Comparison of ENCODE assay signal across 9 cellular contexts in genomic region chr6:70547313-70547712, GRCh38. TPM values are rescaled to one million over a fixed set of nuclear protein-coding genes. Genes with fewer than 3 reads are reported as not detected.
DNase-seq lines count a peak whose midpoint lies in the region; ATAC-seq and TF ChIP-seq lines count a peak whose summit lies in the region.
"Had no signal": no experiment of that assay in that cellular context is flagged by ENCODE, and none has a peak within 500 bp of the region (broad histone marks: within the 10 kb centered on the region; RNA-seq: fewer than 3 reads in every experiment).

No MANE protein-coding gene starts in this region.

- H3K9me3 ChIP-seq in HCT116 (ENCODE audit: control insufficient read depth in 1 of 2, insufficient read depth in 1 of 2, low read depth in 1 of 2, low read length in 2 of 2) = no peaks in the 10 kb centered on the region

- no peaks in the 10 kb centered on the region for H3K79me2 ChIP-seq in HCT116 (ENCODE audit: insufficient read depth, low read length)

- no peak overlapping the region for H3K4me3 ChIP-seq in AG10803 (ENCODE audit: low read length)
- H3K4me3 ChIP-seq in HCT116 (replicated peaks in 1 of 2; ENCODE audit: low read depth in 1 of 2, low read length in 2 of 2) = no peak overlapping the region
- no peak overlapping the region for H3K4me3 ChIP-seq in WI38 (ENCODE audit: low read depth, low read length)

- RAD21 ChIA-PET in HCT116 (lab: Charles Lee; ENCODE audit: low non-redundant PET in 1 of 2, low total read pairs in 2 of 2, uncharacterized antibody in 2 of 2, unreplicated experiment in 2 of 2) = no interaction called here

- H3K36me3 ChIP-seq in HCT116 (ENCODE audit: control insufficient read depth in 1 of 2, insufficient read depth in 2 of 2, low read length in 2 of 2) = no peaks in the 10 kb centered on the region

- no peak overlapping the region for H2AFZ ChIP-seq in HCT116 (ENCODE audit: low read depth, low read length, poor library complexity, severe bottlenecking)

- H3K27ac ChIP-seq in HCT116 (ENCODE audit: low read depth, low read length) = no peak overlapping the region

- no peaks in the 10 kb centered on the region for H3K27me3 Mint-ChIP-seq in glutamatergic neuron (ENCODE audit: unreplicated experiment)

- CTCF ChIA-PET in HCT116 (lab: Charles Lee) = interaction anchor here (0.8 to 2.4 kb wide), 4 partner anchors 20 to 408 kb away, joined by 3 to 10 read pairs (median 6); partner anchors contain the start of gene SDHAF4

- intact Hi-C loops in HCT116 (cut with micrococcal nuclease) = loop anchor here (1.0 to 2.0 kb wide), 2 partner anchors 139 to 337 kb away; no protein-coding TSS in a partner anchor

- H3K27ac Mint-ChIP-seq in glutamatergic neuron (ENCODE audit: unreplicated experiment) = no peak overlapping the region
- H3K27ac Mint-ChIP-seq: T-helper 1 cell treated with Interleukin-12 subunit alpha and Interleukin-12 subunit beta and Interleukin-4 antibody, amounts not matched to agents 30 μg/mL and 1 μg/mL, for 36 hours had no signal

- no peaks in the 10 kb centered on the region for H3K36me3 Mint-ChIP-seq in glutamatergic neuron (ENCODE audit: unreplicated experiment)

- H3K4me2 ChIP-seq in HCT116 (ENCODE audit: low read length) = no peak overlapping the region

- H3K4me3 Mint-ChIP-seq in glutamatergic neuron (ENCODE audit: unreplicated experiment) = no peak overlapping the region
- H3K4me3 Mint-ChIP-seq: T-helper 1 cell treated with Interleukin-12 subunit alpha and Interleukin-12 subunit beta and Interleukin-4 antibody, amounts not matched to agents 30 μg/mL and 1 μg/mL, for 36 hours had no signal

- no peaks in the 10 kb centered on the region for H3K4me1 Mint-ChIP-seq in glutamatergic neuron (ENCODE audit: low read depth, unreplicated experiment)

- no peaks in the 10 kb centered on the region for H3K9me3 Mint-ChIP-seq in glutamatergic neuron (ENCODE audit: unreplicated experiment)
- H3K9me3 Mint-ChIP-seq: T-helper 1 cell treated with Interleukin-12 subunit alpha and Interleukin-12 subunit beta and Interleukin-4 antibody, amounts not matched to agents 30 μg/mL and 1 μg/mL, for 36 hours had no signal

- DNase-seq in AG10803 (ENCODE audit: low read depth) (peak; percentile 34), HCT116 (ENCODE audit: low read depth, low spot score) (no peak), hepatic stellate cell (ENCODE audit: low spot score) (peak; percentile 9), NCI-H2081 treated with DMSO at 0.1 percent for 48 hours (lab: John Stamatoyannopoulos, UW) (no peak), glutamatergic neuron (no peak)

- TF ChIP-seq RAD21 in HCT116 (IDR thresholded peaks at IDR 0.05; ENCODE audit: low read depth) = peak; percentile 53

- POLR2A ChIA-PET in HCT116 (lab: Charles Lee) = no interaction called here

- ATAC-seq in HCT116 = peak; percentile 63
- no peak for ATAC-seq in HG03280 (IDR thresholded peaks at IDR 0.05; ENCODE audit: unreplicated experiment)
- ATAC-seq in HG02610 (IDR thresholded peaks at IDR 0.05; ENCODE audit: unreplicated experiment) = no peak

- no peaks in the 10 kb centered on the region for H3K4me1 ChIP-seq in HCT116 (ENCODE audit: control insufficient read depth in 1 of 2, insufficient read depth in 2 of 2, low read length in 2 of 2)

- H3K9ac ChIP-seq in HCT116 (ENCODE audit: low read length) = no peak overlapping the region

- H3K9me2 ChIP-seq in HCT116 (ENCODE audit: insufficient read depth) = no peaks in the 10 kb centered on the region

- no peaks in the 10 kb centered on the region for H4K20me1 ChIP-seq in HCT116 (ENCODE audit: insufficient read depth)

- TF ChIP-seq CTCF in AG10803 (conservative IDR thresholded peaks at IDR 0.05; ENCODE audit: low read length) (peak; percentile 57), HCT116 (IDR thresholded peaks at IDR 0.05 in 2 of 3, conservative IDR thresholded peaks at IDR 0.05 in 1 of 3; ENCODE audit: borderline replicate concordance in 1 of 3, insufficient read depth in 1 of 3, low read depth in 2 of 3, low read length in 2 of 3) (peak; percentile 19 to 49 (median 35); a peak in 4 of 6 replicates), WI38 (IDR thresholded peaks at IDR 0.05; ENCODE audit: low read depth, low read length) (0 out of 2 replicates have a peak, but pooled peaks have one; percentile 5), glutamatergic neuron (IDR thresholded peaks at IDR 0.05; ENCODE audit: partially characterized antibody, unreplicated experiment) (no peak)

- BruUV-seq in HCT116 (replicated peaks; lab: Mats Ljungman, UMichigan) = no TSS peak

- no peaks in the 10 kb centered on the region for H3K27me3 ChIP-seq in HCT116 (ENCODE audit: insufficient read depth, low read length)

- no peak for TF ChIP-seq POLR2A in HCT116 (IDR thresholded peaks at IDR 0.05; ENCODE audit: borderline replicate concordance, extremely low read depth, insufficient read depth, insufficient read length)

TF ChIP-seq in HCT116, 20 proteins besides CTCF, POLR2A, EP300 and RAD21:
- TF ChIP-seq ZNF274 (IDR thresholded peaks at IDR 0.05; ENCODE audit: low read depth, low read length) (no peak), TCF7L2 (IDR thresholded peaks at IDR 0.05; ENCODE audit: borderline replicate concordance, extremely low read depth, insufficient read depth, insufficient read length) (no peak), SP1 (IDR thresholded peaks at IDR 0.05; ENCODE audit: low read depth) (no peak), CBX3 (IDR thresholded peaks at IDR 0.05; ENCODE audit: low read depth) (no peak), ATF3 (IDR thresholded peaks at IDR 0.05) (no peak), ZBTB33 (IDR thresholded peaks at IDR 0.05; ENCODE audit: extremely low read depth, insufficient replicate concordance, low read length) (no peak), ELF1 (IDR thresholded peaks at IDR 0.05; ENCODE audit: borderline replicate concordance, low read depth) (no peak), EZH2 (IDR thresholded peaks at IDR 0.05) (no peak), JUND (IDR thresholded peaks at IDR 0.05) (no peak), FOSL1 (IDR thresholded peaks at IDR 0.05; ENCODE audit: low read depth) (no peak), EGR1 (IDR thresholded peaks at IDR 0.05; ENCODE audit: low read depth) (no peak), POLR2AphosphoS5 (IDR thresholded peaks at IDR 0.05; ENCODE audit: low read depth, low read length) (no peak), EZH2phosphoT487 (IDR thresholded peaks at IDR 0.05; ENCODE audit: borderline replicate concordance) (no peak), SRF (IDR thresholded peaks at IDR 0.05; ENCODE audit: low read depth) (no peak), CEBPB (IDR thresholded peaks at IDR 0.05; ENCODE audit: low read depth) (no peak), REST (IDR thresholded peaks at IDR 0.05; ENCODE audit: low read depth) (no peak)
- TF ChIP-seq, protein P1, sequence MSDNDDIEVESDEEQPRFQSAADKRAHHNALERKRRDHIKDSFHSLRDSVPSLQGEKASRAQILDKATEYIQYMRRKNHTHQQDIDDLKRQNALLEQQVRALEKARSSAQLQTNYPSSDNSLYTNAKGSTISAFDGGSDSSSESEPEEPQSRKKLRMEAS (IDR thresholded peaks at IDR 0.05) = no peak

RNA-seq across cellular contexts. Expression of gene SDHAF4, which starts 19.4 kb away (rescaled TPM):
- total RNA-seq in HCT116 (2021; ENCODE audit: unreplicated experiment) (8.9 TPM), glutamatergic neuron (ENCODE audit: unreplicated experiment) (9.0 TPM)
- 6.9 and 7.5 TPM in 2 replicates for polyA plus RNA-seq in HCT116 (2012)

Comparison
In these comparisons a context has a peak if more than half of its experiments do, and no peak if none do; other contexts are left out.
1. DNase-seq: peak in AG10803 (single experiment) and hepatic stellate cell (single experiment); none in HCT116 (single experiment), NCI-H2081 treated with DMSO at 0.1 percent for 48 hours (single experiment) and glutamatergic neuron (single experiment).